ENCODE assay signal across 8 cellular contexts in genomic region chr7:140209866-140210609, GRCh38. TPM values are rescaled to one million over a fixed set of nuclear protein-coding genes. Genes with fewer than 3 reads are reported as not detected.
DNase-seq lines count a peak whose midpoint lies in the region; ATAC-seq, FAIRE-seq and TF ChIP-seq lines count a peak whose summit lies in the region.

No MANE protein-coding gene starts in this region.

- CTCF ChIA-PET in activated B cell treated with CpG ODN at 0.5 μM for 24 hours (lab: Charles Lee) (interaction anchor here (1.5 to 2.1 kb wide), 2 partner anchors 19 to 33 kb away, joined by 3 to 7 read pairs; partner anchors contain the start of gene KDM7A), HepG2 (lab: Yijun Ruan, JAX; ENCODE audit: low intra/inter-chr PET ratio, low total read pairs) (no interaction called here)

- TF ChIP-seq RAD21 in HepG2 (CRISPR knock-in tag; IDR thresholded peaks at IDR 0.05): no peak

- WGBS in HepG2 (ENCODE audit: low lambda C conversion rate): 70% methylated on average over 12 of the region's 17 CpGs

- FAIRE-seq in HepG2 (lab: Jason Lieb, UNC): no peak
- FAIRE-seq in frontal cortex (lab: Jason Lieb, UNC): no peak

- no TSS peak for BruUV-seq in HepG2 (replicated peaks; lab: Mats Ljungman, UMichigan)

- no peak for TF ChIP-seq POLR2A in HepG2 (IDR thresholded peaks at IDR 0.05; ENCODE audit: insufficient read depth in 1 of 2, low read depth in 2 of 2, low read length in 2 of 2)

- H3K4me3 Mint-ChIP-seq in activated B cell treated with CpG ODN at 0.5 μM for 24 hours: peak overlapping the region; percentile 73

- H3K27ac ChIP-seq in HepG2 (ENCODE audit: extremely low read length, insufficient read depth, low read length): no peak overlapping the region

- H3K79me2 ChIP-seq in HepG2 (ENCODE audit: insufficient read depth, low read length): no peaks in the 10 kb centered on the region

- no peaks in the 10 kb centered on the region for H3K9me3 Mint-ChIP-seq in activated B cell treated with CpG ODN at 0.5 μM for 24 hours

- no peak overlapping the region; a peak in 1 of 6 replicates for H3K4me3 ChIP-seq in HepG2 (replicated peaks in 1 of 3; ENCODE audit: insufficient read depth in 1 of 3, low read depth in 2 of 3, low read length in 3 of 3)
- H3K4me3 ChIP-seq in MG63: no peak overlapping the region

- TF ChIP-seq EP300 in HepG2 (IDR thresholded peaks at IDR 0.05; ENCODE audit: low read depth in 2 of 2, low read length in 2 of 2) (no peak), HepG2 (CRISPR knock-in tag; IDR thresholded peaks at IDR 0.05; ENCODE audit: borderline replicate concordance) (no peak)

- no peak overlapping the region for H2AFZ ChIP-seq in HepG2 (ENCODE audit: low read length)

- intact Hi-C loops in activated B cell treated with CpG ODN at 0.5 μM for 24 hours (cut with micrococcal nuclease) (loop anchor here (1.0 to 10.0 kb wide), 5 partner anchors 12 to 295 kb away; no protein-coding TSS in a partner anchor), HepG2 (cut with micrococcal nuclease; ENCODE audit: unreplicated experiment) (loop anchor here (10.0 kb wide), 1 partner anchor 1775 kb away; no protein-coding TSS in a partner anchor)

- ATAC-seq in HG02981 (IDR thresholded peaks at IDR 0.05; ENCODE audit: unreplicated experiment): peak; percentile 90
- ATAC-seq in activated B cell treated with CpG ODN at 0.5 μM for 24 hours (ENCODE audit: low read depth): peak; percentile 89
- peak; percentile 37; the same call in 2 of the 3 replicates for ATAC-seq in HepG2

- H4K20me1 ChIP-seq in HepG2 (ENCODE audit: insufficient read depth, low read length): no peaks in the 10 kb centered on the region

- no peaks in the 10 kb centered on the region for H3K36me3 Mint-ChIP-seq in activated B cell treated with CpG ODN at 0.5 μM for 24 hours (ENCODE audit: low read depth)

- peaks cover 72% of the 10 kb centered on the region for H3K4me1 ChIP-seq in HepG2 (ENCODE audit: insufficient read depth, low read length)

- H3K36me3 ChIP-seq in HepG2 (replicated peaks in 1 of 2; ENCODE audit: control insufficient read depth in 1 of 2, insufficient read depth in 2 of 2, low read length in 2 of 2) (no peaks in the 10 kb centered on the region), MG63 (no peaks in the 10 kb centered on the region)

- H3K27me3 ChIP-seq in HepG2 (ENCODE audit: control insufficient read depth in 1 of 2, insufficient read depth in 2 of 2, low read length in 2 of 2) (peaks cover 0 to 18% of the 10 kb centered on the region in 2 experiments; a peak in 4 of 5 replicates), MG63 (no peaks in the 10 kb centered on the region)

- peak overlapping the region; percentile 34; the same call in 1 of the 2 replicates for H3K4me2 ChIP-seq in HepG2 (ENCODE audit: low read depth, low read length)

- peak; percentile 79 for DNase-seq in GM19238 (ENCODE audit: insufficient read length, low spot score)
- DNase-seq in activated B cell treated with CpG ODN at 0.5 μM for 24 hours: peak; percentile 61
- no peak for DNase-seq in HepG2 (ENCODE audit: low spot score)
- DNase-seq in KG1 (lab: John Stamatoyannopoulos, UW): no peak
- DNase-seq in frontal cortex (ENCODE audit: low spot score in 2 of 2): no peak
- no peak for DNase-seq in AG08396 (ENCODE audit: low spot score)
- no peak for DNase-seq in MG63

- peaks cover 86% of the 10 kb centered on the region for H3K4me1 Mint-ChIP-seq in activated B cell treated with CpG ODN at 0.5 μM for 24 hours

- H3K9me3 ChIP-seq in HepG2 (ENCODE audit: low read length) (no peaks in the 10 kb centered on the region), MG63 (no peaks in the 10 kb centered on the region)

- in situ Hi-C loops in HepG2 (cut with HindIII; ENCODE audit: extremely low pct_ligation_motif_present, low pct_unique_long_range_greater_than_20kb): no loop called here

- H3K27me3 Mint-ChIP-seq in activated B cell treated with CpG ODN at 0.5 μM for 24 hours: no peaks in the 10 kb centered on the region

- H3K27ac Mint-ChIP-seq in activated B cell treated with CpG ODN at 0.5 μM for 24 hours: peak overlapping the region; percentile 97

- POLR2A ChIA-PET in activated B cell treated with CpG ODN at 0.5 μM for 24 hours (lab: Charles Lee) (interaction anchor here (0.6 to 8.8 kb wide), 8 partner anchors 10 to 269 kb away, joined by 3 to 168 read pairs (median 6); partner anchors contain the start of genes KDM7A and MKRN1), HepG2 (lab: Yijun Ruan, JAX) (no interaction called here)

- 0 out of 2 replicates have a peak overlapping the region, but pooled peaks have one; percentile 1 for H3K9ac ChIP-seq in HepG2 (ENCODE audit: insufficient read depth, low read depth, low read length)

- TF ChIP-seq CTCF in activated B cell treated with CpG ODN at 0.5 μM for 24 hours (IDR thresholded peaks at IDR 0.05) (no peak), HepG2 (CRISPR knock-in tag; IDR thresholded peaks at IDR 0.05) (no peak)

TF ChIP-seq in HepG2, 621 proteins besides CTCF, POLR2A, EP300 and RAD21 (continues in another document):
- TF ChIP-seq ZNF33A (CRISPR knock-in tag; IDR thresholded peaks at IDR 0.05; ENCODE audit: borderline replicate concordance) (no peak), TFDP2 (CRISPR knock-in tag; IDR thresholded peaks at IDR 0.05) (no peak), NR1H2 (CRISPR knock-in tag; IDR thresholded peaks at IDR 0.05; ENCODE audit: borderline replicate concordance, low read depth) (no peak), MYNN (CRISPR knock-in tag; IDR thresholded peaks at IDR 0.05; ENCODE audit: low read depth) (no peak), NPAS2 (CRISPR knock-in tag; IDR thresholded peaks at IDR 0.05; ENCODE audit: borderline replicate concordance) (no peak), ZNF224 (CRISPR knock-in tag; IDR thresholded peaks at IDR 0.05) (no peak), BHLHE40 (IDR thresholded peaks at IDR 0.05; ENCODE audit: low read length) (no peak), NFYC (CRISPR knock-in tag; IDR thresholded peaks at IDR 0.05) (no peak), ZNF296 (CRISPR knock-in tag; conservative IDR thresholded peaks at IDR 0.05) (no peak), ZNF530 (CRISPR knock-in tag; IDR thresholded peaks at IDR 0.05; ENCODE audit: low read depth) (no peak), CENPBD1 (CRISPR knock-in tag; IDR thresholded peaks at IDR 0.05; ENCODE audit: borderline replicate concordance, low read depth) (no peak), ZBTB3 (CRISPR knock-in tag; IDR thresholded peaks at IDR 0.05; ENCODE audit: borderline replicate concordance, low read depth) (no peak), DNMT3B (CRISPR knock-in tag; conservative IDR thresholded peaks at IDR 0.05) (no peak), TBP (CRISPR knock-in tag; IDR thresholded peaks at IDR 0.05) (no peak)

RNA-seq across cellular contexts. Expression of gene KDM7A, which starts 33.3 kb away (rescaled TPM):
- total RNA-seq in activated B cell treated with CpG ODN at 0.5 μM for 24 hours: 13.8 and 15.5 TPM in 2 replicates
- total RNA-seq in HepG2 (2016; rRNA removed; fragmentation: Illumina TruSeq; extraction: Trizol): 10.8 and 15.0 TPM in 2 replicates
- total RNA-seq in HepG2 (2016; cell fraction: cytosol; rRNA removed; fragmentation: Illumina TruSeq; extraction: Trizol; ENCODE audit: low read depth): 1.8 and 2.0 TPM in 2 replicates
- total RNA-seq in HepG2 (2016; cell fraction: insoluble cytoplasmic fraction; rRNA removed; fragmentation: Illumina TruSeq; extraction: Trizol): 10.8 and 15.2 TPM in 2 replicates
- 3.6 and 4.1 TPM in 2 replicates for total RNA-seq in HepG2 (2016; cell fraction: membrane; rRNA removed; fragmentation: Illumina TruSeq; extraction: Trizol)
- total RNA-seq in HepG2 (2016; cell fraction: nucleus; rRNA removed; fragmentation: Illumina TruSeq; extraction: Trizol): 20.9 and 24.0 TPM in 2 replicates
- 15.7 and 16.8 TPM in 2 replicates for polyA plus RNA-seq in HepG2 (2011; rRNA removed)
- polyA plus RNA-seq in HepG2 (2011; cell fraction: cytosol; rRNA removed): 8.4 and 9.9 TPM in 2 replicates
- polyA plus RNA-seq in HepG2 (2011; cell fraction: nucleus; rRNA removed): 61.8 and 62.8 TPM in 2 replicates
- polyA plus RNA-seq in HepG2 (2012): 16.1 and 18.5 TPM in 2 replicates
- 0.14 and 0.46 TPM in 2 replicates for polyA plus RNA-seq in HepG2 (2016; cell fraction: cytosol; fragmentation: Illumina TruSeq; extraction: Trizol; ENCODE audit: low read depth)
- 7.0 and 7.1 TPM in 2 replicates for polyA plus RNA-seq in HepG2 (2016; cell fraction: insoluble cytoplasmic fraction; fragmentation: Illumina TruSeq; extraction: Trizol; ENCODE audit: low read depth)
- polyA plus RNA-seq in HepG2 (2016; cell fraction: membrane; fragmentation: Illumina TruSeq; extraction: Trizol; ENCODE audit: low read depth): 1.5 and 1.6 TPM in 2 replicates
- polyA plus RNA-seq in HepG2 (2016; cell fraction: nucleus; fragmentation: Illumina TruSeq; extraction: Trizol; ENCODE audit: insufficient read depth, low read depth): 19.4 and 21.7 TPM in 2 replicates
- polyA minus RNA-seq in HepG2 (2011; rRNA and poly(A)+ RNA removed; ENCODE audit: low replicate concordance): 4.4 and 44.0 TPM in 2 replicates
- polyA minus RNA-seq in HepG2 (2011; cell fraction: cytosol; rRNA and poly(A)+ RNA removed): 30.4 and 36.9 TPM in 2 replicates
- 140 TPM in 2 replicates for polyA minus RNA-seq in HepG2 (2011; cell fraction: nucleus; rRNA and poly(A)+ RNA removed)
- total RNA-seq in frontal cortex: 16.3 TPM
- total RNA-seq in MG63 (2014; rRNA removed; shearing (Covaris generic); ENCODE audit: low replicate concordance): 0.39 and 0.46 TPM in 2 replicates

Comparison
In these comparisons a context has a peak if more than half of its experiments do, and no peak if none do; other contexts are left out.
1. DNase-seq: peak in GM19238 (single experiment) and activated B cell treated with CpG ODN at 0.5 μM for 24 hours (single experiment); none in HepG2 (single experiment), KG1 (single experiment), frontal cortex (0 of 2), AG08396 (single experiment) and MG63 (single experiment).
2. ATAC-seq: peak in every context shown above with its lines; median percentile 90 in HG02981; 89 in activated B cell treated with CpG ODN at 0.5 μM for 24 hours; 37 in HepG2.